ENCODE assay signal across 8 cellular contexts in the genomic region with DNA sequence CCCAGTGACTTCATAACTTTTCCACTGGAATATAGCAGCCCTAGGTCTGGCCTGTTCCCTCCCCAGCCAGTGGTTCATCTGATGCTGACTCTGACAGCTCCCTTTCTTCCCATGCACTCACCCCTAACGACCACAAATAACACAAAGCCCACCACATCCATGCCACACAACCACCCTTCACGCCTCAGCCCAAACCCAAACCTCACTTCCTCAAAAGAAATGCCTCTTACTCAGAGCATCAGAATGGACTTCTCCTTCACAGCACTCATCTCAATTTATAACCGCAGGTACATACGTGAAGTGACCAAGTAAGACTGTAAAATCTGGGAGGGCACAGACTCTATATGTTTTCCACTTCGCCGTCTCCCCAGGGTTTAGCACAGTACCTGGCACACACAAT. TPM values are rescaled to one million over a fixed set of nuclear protein-coding genes. Genes with fewer than 3 reads are reported as not detected.
DNase-seq lines count a peak whose midpoint lies in the region; ATAC-seq and TF ChIP-seq lines count a peak whose summit lies in the region.

No MANE protein-coding gene starts in this region.

- H3K4me3 ChIP-seq in CD4-positive, alpha-beta memory T cell (ENCODE audit: low read length in 2 of 2): peak overlapping the region; percentile 61 to 73
- H3K4me3 ChIP-seq in liver (ENCODE audit: low read depth in 1 of 3, low read length in 3 of 3) (peak overlapping the region; percentile 86 to 99 (median 95)), tibial artery (peak overlapping the region; percentile 78 to 87)

- intact Hi-C loops in CD4-positive, alpha-beta memory T cell (cut with micrococcal nuclease): loop anchor here (2.0 kb wide), 3 partner anchors 503 to 1167 kb away; a partner anchor contains a TSS
- intact Hi-C loops in tibial artery (cut with DNase I; ENCODE audit: low total_unique reads): no loop called here

- H3K27ac Mint-ChIP-seq in CD4-positive, alpha-beta memory T cell: peak overlapping the region; percentile 89 to 99 (median 99)
- peak overlapping the region; percentile 88 for H3K27ac Mint-ChIP-seq in activated naive CD8-positive, alpha-beta T cell treated with anti-CD3 and anti-CD28 coated beads for 36 hours

- H3K9me3 ChIP-seq in CD4-positive, alpha-beta memory T cell (ENCODE audit: control insufficient read depth in 1 of 2, low read length in 2 of 2): no peaks in the 10 kb centered on the region
- H3K9me3 ChIP-seq in liver (ENCODE audit: control insufficient read depth in 4 of 4, low read length in 3 of 4) (no peaks in the 10 kb centered on the region), tibial artery (no peaks in the 10 kb centered on the region)

- WGBS in liver: 58% methylated on average over 6 of the region's 6 CpGs

- H3K9me3 Mint-ChIP-seq in CD4-positive, alpha-beta memory T cell: peaks cover 0 to 5% (median 0%) of the 10 kb centered on the region in 8 donors
- H3K9me3 Mint-ChIP-seq in activated naive CD8-positive, alpha-beta T cell treated with anti-CD3 and anti-CD28 coated beads for 36 hours: no peaks in the 10 kb centered on the region

- H3K27me3 Mint-ChIP-seq in CD4-positive, alpha-beta memory T cell: peaks cover 1 to 2% of the 10 kb centered on the region in 2 donors
- H3K27me3 Mint-ChIP-seq in activated naive CD8-positive, alpha-beta T cell treated with anti-CD3 and anti-CD28 coated beads for 36 hours: peaks cover 5% of the 10 kb centered on the region

- H3K36me3 Mint-ChIP-seq in CD4-positive, alpha-beta memory T cell: peaks cover 20 to 44% of the 10 kb centered on the region in 2 donors
- peaks cover 8% of the 10 kb centered on the region for H3K36me3 Mint-ChIP-seq in activated naive CD8-positive, alpha-beta T cell treated with anti-CD3 and anti-CD28 coated beads for 36 hours

- H3K36me3 ChIP-seq in CD4-positive, alpha-beta memory T cell (ENCODE audit: insufficient read depth, low read length): peaks cover 23% of the 10 kb centered on the region
- H3K36me3 ChIP-seq in liver (ENCODE audit: control insufficient read depth in 4 of 4, insufficient read depth in 3 of 4, low read depth in 1 of 4, low read length in 3 of 4) (peaks cover 0 to 25% (median 23%) of the 10 kb centered on the region in 4 donors), tibial artery (peaks cover 15 to 29% (median 18%) of the 10 kb centered on the region in 3 donors)

- peak in 4 of 5 donors; percentile 11 to 56 (median 18) for DNase-seq in CD4-positive, alpha-beta memory T cell
- DNase-seq in MV-4-11 (lab: John Stamatoyannopoulos, UW): peak; percentile 88
- peak; percentile 43 for DNase-seq in activated naive CD8-positive, alpha-beta T cell treated with anti-CD3 and anti-CD28 coated beads for 36 hours
- DNase-seq in tibial artery: no peak

- H3K27ac ChIP-seq in CD4-positive, alpha-beta memory T cell (ENCODE audit: low read depth, low read length): peak overlapping the region; percentile 95
- no peak overlapping the region for H3K27ac ChIP-seq in liver (ENCODE audit: low read depth in 1 of 2, low read length in 2 of 2)
- peak overlapping the region; percentile 12 to 88 for H3K27ac ChIP-seq in tibial artery

- TF ChIP-seq RAD21 in liver (IDR thresholded peaks at IDR 0.05): no peak

- no peaks in the 10 kb centered on the region for H3K27me3 ChIP-seq in CD4-positive, alpha-beta memory T cell (ENCODE audit: insufficient read depth, low read length)
- H3K27me3 ChIP-seq in liver (ENCODE audit: control insufficient read depth in 4 of 4, insufficient read depth in 4 of 4, low read length in 3 of 4): no peaks in the 10 kb centered on the region
- H3K27me3 ChIP-seq in tibial artery: no peaks in the 10 kb centered on the region

- peak overlapping the region; percentile 88 to 99 (median 96) for H3K4me3 Mint-ChIP-seq in CD4-positive, alpha-beta memory T cell
- peak overlapping the region; percentile 84 for H3K4me3 Mint-ChIP-seq in activated naive CD8-positive, alpha-beta T cell treated with anti-CD3 and anti-CD28 coated beads for 36 hours

- peaks cover 22% of the 10 kb centered on the region for H3K4me1 ChIP-seq in CD4-positive, alpha-beta memory T cell (ENCODE audit: insufficient read depth, low read length)
- H3K4me1 ChIP-seq in liver (ENCODE audit: control insufficient read depth in 4 of 4, insufficient read depth in 4 of 4, low read length in 3 of 4) (peaks cover 7 to 33% (median 20%) of the 10 kb centered on the region in 4 donors), tibial artery (peaks cover 0 to 74% (median 49%) of the 10 kb centered on the region in 4 donors)

- POLR2A ChIA-PET in CD4-positive, alpha-beta memory T cell (lab: Charles Lee; ENCODE audit: partially characterized antibody): interaction anchor here (0.8 to 2.8 kb wide), 9 partner anchors 9 to 919 kb away, joined by 4 to 37 read pairs (median 10); a partner anchor contains a TSS

- no peak for ATAC-seq in GM19395 (IDR thresholded peaks at IDR 0.05; ENCODE audit: unreplicated experiment)
- ATAC-seq in HG02973 (IDR thresholded peaks at IDR 0.05; ENCODE audit: unreplicated experiment): no peak
- ATAC-seq in GM21515 (IDR thresholded peaks at IDR 0.05; ENCODE audit: unreplicated experiment): no peak

- H3K9ac ChIP-seq in liver (ENCODE audit: low read depth in 1 of 2, low read length in 2 of 2): peak overlapping the region in 1 of 2 donors; percentile 37

- peaks cover 19 to 35% (median 27%) of the 10 kb centered on the region in 4 donors for H3K4me1 Mint-ChIP-seq in CD4-positive, alpha-beta memory T cell
- H3K4me1 Mint-ChIP-seq in activated naive CD8-positive, alpha-beta T cell treated with anti-CD3 and anti-CD28 coated beads for 36 hours: peaks cover 22% of the 10 kb centered on the region

- TF ChIP-seq CTCF in liver (IDR thresholded peaks at IDR 0.05; ENCODE audit: low read depth, low read length, missing input control) (no peak), tibial artery (IDR thresholded peaks at IDR 0.05) (no peak)

- CTCF ChIA-PET in CD4-positive, alpha-beta memory T cell (lab: Charles Lee; ENCODE audit: partially characterized antibody): interaction anchor here (0.7 to 3.9 kb wide), 5 partner anchors 11 to 151 kb away, joined by 3 to 15 read pairs (median 4); a partner anchor contains a TSS

TF ChIP-seq in liver, 16 proteins besides CTCF, POLR2A, EP300 and RAD21:
- TF ChIP-seq JUND (IDR thresholded peaks at IDR 0.05) (no peak), HNF4G (IDR thresholded peaks at IDR 0.05) (no peak), SP1 (IDR thresholded peaks at IDR 0.05) (no peak), NR2F2 (IDR thresholded peaks at IDR 0.05) (no peak), FOXA2 (IDR thresholded peaks at IDR 0.05) (no peak), YY1 (IDR thresholded peaks at IDR 0.05) (no peak), HNF4A (conservative IDR thresholded peaks at IDR 0.05) (no peak), TAF1 (conservative IDR thresholded peaks at IDR 0.05) (no peak), RXRA (IDR thresholded peaks at IDR 0.05) (no peak), EGR1 (IDR thresholded peaks at IDR 0.05; ENCODE audit: low read depth in 2 of 2) (no peak), FOXA1 (IDR thresholded peaks at IDR 0.05) (no peak), GABPA (IDR thresholded peaks at IDR 0.05 in 1 of 2, conservative IDR thresholded peaks at IDR 0.05 in 1 of 2) (no peak)
- TF ChIP-seq, protein P1, sequence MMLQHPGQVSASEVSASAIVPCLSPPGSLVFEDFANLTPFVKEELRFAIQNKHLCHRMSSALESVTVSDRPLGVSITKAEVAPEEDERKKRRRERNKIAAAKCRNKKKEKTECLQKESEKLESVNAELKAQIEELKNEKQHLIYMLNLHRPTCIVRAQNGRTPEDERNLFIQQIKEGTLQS (IDR thresholded peaks at IDR 0.05): no peak
- TF ChIP-seq, protein P2, sequence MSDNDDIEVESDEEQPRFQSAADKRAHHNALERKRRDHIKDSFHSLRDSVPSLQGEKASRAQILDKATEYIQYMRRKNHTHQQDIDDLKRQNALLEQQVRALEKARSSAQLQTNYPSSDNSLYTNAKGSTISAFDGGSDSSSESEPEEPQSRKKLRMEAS (IDR thresholded peaks at IDR 0.05): no peak
- TF ChIP-seq, protein P3, sequence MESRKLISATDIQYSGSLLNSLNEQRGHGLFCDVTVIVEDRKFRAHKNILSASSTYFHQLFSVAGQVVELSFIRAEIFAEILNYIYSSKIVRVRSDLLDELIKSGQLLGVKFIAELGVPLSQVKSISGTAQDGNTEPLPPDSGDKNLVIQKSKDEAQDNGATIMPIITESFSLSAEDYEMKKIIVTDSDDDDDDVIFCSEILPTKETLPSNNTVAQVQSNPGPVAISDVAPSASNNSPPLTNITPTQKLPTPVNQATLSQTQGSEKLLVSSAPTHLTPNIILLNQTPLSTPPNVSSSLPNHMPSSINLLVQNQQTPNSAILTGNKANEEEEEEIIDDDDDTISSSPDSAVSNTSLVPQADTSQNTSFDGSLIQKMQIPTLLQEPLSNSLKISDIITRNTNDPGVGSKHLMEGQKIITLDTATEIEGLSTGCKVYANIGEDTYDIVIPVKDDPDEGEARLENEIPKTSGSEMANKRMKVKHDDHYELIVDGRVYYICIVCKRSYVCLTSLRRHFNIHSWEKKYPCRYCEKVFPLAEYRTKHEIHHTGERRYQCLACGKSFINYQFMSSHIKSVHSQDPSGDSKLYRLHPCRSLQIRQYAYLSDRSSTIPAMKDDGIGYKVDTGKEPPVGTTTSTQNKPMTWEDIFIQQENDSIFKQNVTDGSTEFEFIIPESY (IDR thresholded peaks at IDR 0.05): no peak

RNA-seq across cellular contexts. Expression of a gene that starts 1.1 kb away (rescaled TPM):
- 10 to 100 TPM; 33.2 to 34.7 TPM for total RNA-seq in CD4-positive, alpha-beta memory T cell
- 10 to 100 TPM; 11.4 to 21.4 TPM for polyA plus RNA-seq in CD4-positive, alpha-beta memory T cell
- total RNA-seq in activated naive CD8-positive, alpha-beta T cell treated with anti-CD3 and anti-CD28 coated beads for 36 hours: 1 to 10 TPM; 7.9 to 8.6 TPM
- 10 to 100 TPM; 13.9 to 18.3 TPM for total RNA-seq in liver
- 1 to 10 TPM; 5.6 to 10.0 TPM for polyA plus RNA-seq in liver

RNA-seq across cellular contexts. Expression of a gene that starts 32.8 kb away (rescaled TPM):
- 10 to 100 TPM; 77.1 to 80.3 TPM for total RNA-seq in CD4-positive, alpha-beta memory T cell
- polyA plus RNA-seq in CD4-positive, alpha-beta memory T cell: 10 to 100 TPM; 15.1 to 22.8 TPM
- total RNA-seq in activated naive CD8-positive, alpha-beta T cell treated with anti-CD3 and anti-CD28 coated beads for 36 hours: 10 to 100 TPM; 78.0 to 86.4 TPM
- total RNA-seq in liver: 10 to 100 TPM; 12.6 to 33.2 TPM
- 10 to 100 TPM; 52.6 to 55.1 TPM for polyA plus RNA-seq in liver

Comparison
In these comparisons a context has a peak if more than half of its experiments do, and no peak if none do; other contexts are left out.
1. DNase-seq: peak in CD4-positive, alpha-beta memory T cell (4 of 5), MV-4-11 (single experiment) and activated naive CD8-positive, alpha-beta T cell treated with anti-CD3 and anti-CD28 coated beads for 36 hours (single experiment); none in tibial artery (0 of 2).
2. H3K27ac ChIP-seq: peak in CD4-positive, alpha-beta memory T cell (single experiment) and tibial artery (2 of 2); none in liver (0 of 2).
3. Peak in every context shown above with its lines, with median percentiles within 50 percentile points of each other: H3K4me3 ChIP-seq.